Comparison of ENCODE assay signal across 8 cellular contexts in genomic region chr16:89246903-89247733, GRCh38. TPM values are rescaled to one million over a fixed set of nuclear protein-coding genes. Genes with fewer than 3 reads are reported as not detected.
DNase-seq lines count a peak whose midpoint lies in the region; ATAC-seq and TF ChIP-seq lines count a peak whose summit lies in the region.

No MANE protein-coding gene starts in this region.

- H3K4me3 Mint-ChIP-seq in endodermal cell = peak overlapping the region; percentile 53

- H3K27ac Mint-ChIP-seq in endodermal cell = no peak overlapping the region

- H3K36me3 Mint-ChIP-seq in endodermal cell (ENCODE audit: low read depth) = no peaks in the 10 kb centered on the region

- H3K36me3 ChIP-seq in endodermal cell (ENCODE audit: control insufficient read depth, insufficient read depth, low read length) (no peaks in the 10 kb centered on the region), mesodermal cell (ENCODE audit: control insufficient read depth, insufficient read depth, low read length) (no peaks in the 10 kb centered on the region)

- H3K27me3 Mint-ChIP-seq in endodermal cell (ENCODE audit: insufficient read depth) = peaks cover 48% of the 10 kb centered on the region

- no peaks in the 10 kb centered on the region for H3K4me1 Mint-ChIP-seq in endodermal cell

- peaks cover 17% of the 10 kb centered on the region for H3K9me3 Mint-ChIP-seq in endodermal cell

- ATAC-seq in HG03103 (IDR thresholded peaks at IDR 0.05; ENCODE audit: low read depth, unreplicated experiment) = peak; percentile 69

- no peaks in the 10 kb centered on the region for H3K4me1 ChIP-seq in endodermal cell (ENCODE audit: control insufficient read depth, insufficient read depth, low read length)
- H3K4me1 ChIP-seq in mesodermal cell (ENCODE audit: control insufficient read depth, insufficient read depth, low read length, poor library complexity, severe bottlenecking) = no peaks in the 10 kb centered on the region

- H3K9me3 ChIP-seq in endodermal cell (ENCODE audit: control insufficient read depth, low read length) = no peaks in the 10 kb centered on the region
- peaks cover 16% of the 10 kb centered on the region for H3K9me3 ChIP-seq in mesodermal cell (ENCODE audit: control insufficient read depth, low read length)

- H3K27ac ChIP-seq in endodermal cell (ENCODE audit: low read depth, low read length) (no peak overlapping the region), mesodermal cell (ENCODE audit: low read depth, low read length, severe bottlenecking) (no peak overlapping the region)

- H3K27me3 ChIP-seq in endodermal cell (ENCODE audit: control insufficient read depth, insufficient read depth, low read length, poor library complexity, severe bottlenecking) = peaks cover 14% of the 10 kb centered on the region

- TF ChIP-seq CTCF in endodermal cell (conservative IDR thresholded peaks at IDR 0.05) = no peak

- 7 to 40% methylated on average over 8 to 78 of the region's 78 CpGs for WGBS in endodermal cell (ENCODE audit: insufficient coverage in 1 of 2, insufficient read length in 1 of 2), 2 experiments
- 7 to 10% methylated on average over 49 to 60 of the region's 78 CpGs for WGBS in mesodermal cell (ENCODE audit: insufficient coverage in 2 of 2), 2 experiments

- H3K9ac ChIP-seq in endodermal cell (ENCODE audit: extremely low read depth, low read length, poor library complexity, severe bottlenecking) = peak overlapping the region; percentile 20

- peak overlapping the region; percentile 66 for H3K4me3 ChIP-seq in endodermal cell (ENCODE audit: low read length)
- H3K4me3 ChIP-seq in mesodermal cell (ENCODE audit: extremely low read depth, insufficient read depth, low read length, poor library complexity, severe bottlenecking) = peak overlapping the region; percentile 49

- DNase-seq in NCI-H2081 (lab: John Stamatoyannopoulos, UW) (peak; percentile 59 to 67), NCI-H2081 treated with DMSO at 0.1 percent for 48 hours (lab: John Stamatoyannopoulos, UW) (no peak), NCI-H748 (lab: John Stamatoyannopoulos, UW; ENCODE audit: unreplicated experiment) (peak; percentile 78), endodermal cell (peak; percentile 98)
- DNase-seq in activated CD8-positive, alpha-beta memory T cell treated with anti-CD3 and anti-CD28 coated beads, Interleukin-2, amount 50 U/mL, for 24 hours (ENCODE audit: extremely low read depth) = peak; percentile 90
- DNase-seq in stimulated activated CD8-positive, alpha-beta memory T cell treated with anti-CD3 and anti-CD28 coated beads, Interleukin-12 subunit alpha, Interleukin-12 subunit beta, amount 100 ng/mL, for 4 hours (ENCODE audit: low read depth) = peak; percentile 93

RNA-seq across cellular contexts. Expression of gene ZNF778, which starts 29.6 kb away (rescaled TPM):
- 10 to 100 TPM; 13.0 to 16.3 TPM for total RNA-seq in endodermal cell
- polyA plus RNA-seq in endodermal cell (2013, experiment 1 of 2) = 12.3 TPM
- polyA plus RNA-seq in endodermal cell (2013, experiment 2 of 2) = 12.5 TPM
- 15.9 TPM for polyA plus RNA-seq in mesodermal cell (2013, experiment 1 of 2)
- polyA plus RNA-seq in mesodermal cell (2013, experiment 2 of 2) = 15.9 TPM

RNA-seq across cellular contexts. Expression of gene SLC22A31, which starts 46.8 kb away (rescaled TPM):
- total RNA-seq in endodermal cell = 10 to 100 TPM in 1 of 2 donors, 1 to 10 TPM in 1; 9.7 to 33.9 TPM
- 1.7 TPM for polyA plus RNA-seq in endodermal cell (2013, experiment 1 of 2)
- polyA plus RNA-seq in endodermal cell (2013, experiment 2 of 2) = 1.6 TPM
- 1.2 TPM for polyA plus RNA-seq in mesodermal cell (2013, experiment 1 of 2)
- polyA plus RNA-seq in mesodermal cell (2013, experiment 2 of 2) = 1.4 TPM
